Comparison of ENCODE assay signal across 34 cellular contexts in the genomic region with DNA sequence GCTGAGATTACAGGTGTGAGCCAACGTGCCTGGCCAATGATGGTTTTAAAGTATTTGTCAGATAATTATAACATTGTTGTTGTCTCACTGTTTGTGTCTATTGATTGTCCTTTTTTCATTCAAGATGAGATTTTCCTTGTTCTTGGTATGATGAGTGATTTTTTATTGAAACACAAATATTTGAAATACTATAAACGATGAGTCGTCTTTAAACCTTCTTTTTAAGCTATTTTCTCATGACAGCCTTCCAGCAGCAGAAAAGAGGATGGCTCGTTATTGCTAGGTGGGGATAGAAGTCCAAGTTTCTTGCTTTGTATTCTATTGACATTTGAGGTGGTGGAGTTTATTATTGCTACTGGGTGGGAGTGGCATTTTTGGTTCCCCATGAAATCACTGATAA.
"Had no signal": no experiment of that assay in that cellular context is flagged by ENCODE, and none has a peak within 500 bp of the region (broad histone marks: within the 10 kb centered on the region; RNA-seq: fewer than 3 reads in every experiment).

No MANE protein-coding gene starts in this region.

- H3K9me3 ChIP-seq: MG63 had no signal

- H3K4me3 ChIP-seq: MG63 had no signal

- H3K27me3 ChIP-seq: MG63 had no signal

- DNase-seq: Kasumi-1, MG63, MM.1S, MV-4-11, NCI-H1048, NCI-H1092, NCI-H1092 treated with DMSO at 0.1 percent for 48 hours, NCI-H1105, NCI-H1105 treated with DMSO at 0.1 percent for 48 hours, NCI-H1417, NCI-H1417 treated with DMSO at 0.1 percent for 48 hours, NCI-H1436, NCI-H1436 treated with DMSO at 0.1 percent for 48 hours, NCI-H146, NCI-H1694, NCI-H1694 treated with DMSO at 0.1 percent for 48 hours, NCI-H187, NCI-H187 treated with DMSO at 0.1 percent for 48 hours, NCI-H1930, NCI-H2029, NCI-H2029 treated with DMSO at 0.1 percent for 48 hours, NCI-H2081, NCI-H2081 treated with DMSO at 0.1 percent for 48 hours, NCI-H2107, NCI-H2171, NCI-H2171 treated with DMSO at 0.1 percent for 48 hours, NCI-H2227 treated with DMSO at 0.1 percent for 48 hours, NCI-H226, NCI-H345, NCI-H446, NCI-H446 treated with DMSO at 0.1 percent for 48 hours, NCI-H510A, NCI-H510A treated with DMSO at 0.1 percent for 48 hours, NCI-H524 had no signal

- H3K36me3 ChIP-seq: MG63 had no signal
